Comparison of ENCODE assay signal across 30 cellular contexts in genomic region chr10:95404460-95404858, GRCh38.
DNase-seq lines count a peak whose midpoint lies in the region; ATAC-seq and TF ChIP-seq lines count a peak whose summit lies in the region.
"Had no signal": no experiment of that assay in that cellular context is flagged by ENCODE, and none has a peak within 500 bp of the region (broad histone marks: within the 10 kb centered on the region; RNA-seq: fewer than 3 reads in every experiment).

No MANE protein-coding gene starts in this region.

- POLR2A ChIA-PET in PC-3 (lab: Charles Lee; ENCODE audit: unreplicated experiment) = no interaction called here

- H3K27ac ChIP-seq in right atrium auricular region (peak overlapping the region; percentile 95 to 99), gastrocnemius medialis (peak overlapping the region; percentile 91 to 98 (median 97)), PC-3 (ENCODE audit: low read length) (no peak overlapping the region)
- H3K27ac ChIP-seq: foreskin keratinocyte, ovary, SJSA1, thyroid gland, VCaP had no signal

- no peaks in the 10 kb centered on the region for H4K20me1 ChIP-seq in PC-3 (ENCODE audit: low read length)

- H3K9ac ChIP-seq in PC-3 (ENCODE audit: low read length) = no peak overlapping the region

- ATAC-seq in Right ventricle myocardium inferior = peak; percentile 50
- no peak for ATAC-seq in gastrocnemius medialis
- ATAC-seq in PC-3 = no peak
- ATAC-seq: activated naive CD4-positive, alpha-beta T cell treated with anti-CD3 and anti-CD28 coated beads, Interleukin-2, amount 50 U/mL, for 72 hours; esophagus mucosa; foreskin keratinocyte; natural killer cell had no signal

- TF ChIP-seq CTCF in right atrium auricular region (IDR thresholded peaks at IDR 0.05) = no peak
- no peak for TF ChIP-seq CTCF in gastrocnemius medialis (IDR thresholded peaks at IDR 0.05 in 4 of 5, conservative IDR thresholded peaks at IDR 0.05 in 1 of 5)
- TF ChIP-seq CTCF in PC-3 (conservative IDR thresholded peaks at IDR 0.05; ENCODE audit: low read depth, low read length) = no peak

- H3K4me1 ChIP-seq in right atrium auricular region (peaks cover 0 to 69% of the 10 kb centered on the region in 2 donors), gastrocnemius medialis (peaks cover 51 to 54% of the 10 kb centered on the region in 2 donors), PC-3 (ENCODE audit: insufficient read depth, low read length) (peaks cover 41% of the 10 kb centered on the region)
- H3K4me1 ChIP-seq: SJSA1 had no signal

- H3K4me2 ChIP-seq in PC-3 (ENCODE audit: low read length) = no peak overlapping the region

- in situ Hi-C loops in gastrocnemius medialis (cut with MboI; ENCODE audit: low sequenced_read_pairs in 4 of 4) = no loop called here

- H3K27me3 ChIP-seq in right atrium auricular region (no peaks in the 10 kb centered on the region), gastrocnemius medialis (no peaks in the 10 kb centered on the region), PC-3 (ENCODE audit: low read length) (no peaks in the 10 kb centered on the region)
- H3K27me3 ChIP-seq: foreskin keratinocyte, ovary, SJSA1, thyroid gland had no signal

- no peak for TF ChIP-seq POLR2A in gastrocnemius medialis (IDR thresholded peaks at IDR 0.05)

- peaks cover 11% of the 10 kb centered on the region for H3F3A ChIP-seq in PC-3 (ENCODE audit: low read length, unreplicated experiment)

- no peaks in the 10 kb centered on the region for H3K9me3 ChIP-seq in right atrium auricular region
- no peaks in the 10 kb centered on the region for H3K9me3 ChIP-seq in gastrocnemius medialis
- no peaks in the 10 kb centered on the region for H3K9me3 ChIP-seq in PC-3 (ENCODE audit: low read length)
- H3K9me3 ChIP-seq: ovary, SJSA1, thyroid gland had no signal

- H3K4me3 ChIP-seq in right atrium auricular region = no peak overlapping the region
- H3K4me3 ChIP-seq in gastrocnemius medialis = no peak overlapping the region
- no peak overlapping the region for H3K4me3 ChIP-seq in PC-3 (ENCODE audit: low read length)
- H3K4me3 ChIP-seq: lung, ovary, SJSA1, thyroid gland had no signal

- no peak for DNase-seq in Right ventricle myocardium inferior (ENCODE audit: missing footprints)
- no peak for DNase-seq in cardiac septum (ENCODE audit: low spot score)
- DNase-seq in right atrium auricular region (ENCODE audit: low spot score) = no peak
- DNase-seq in gastrocnemius medialis = no peak
- DNase-seq in 8988T = no peak
- no peak for DNase-seq in SIG-M5 (lab: John Stamatoyannopoulos, UW)
- DNase-seq in PC-3 = no peak
- DNase-seq in activated CD8-positive, alpha-beta memory T cell treated with anti-CD3 and anti-CD28 coated beads for 24 hours = no peak
- DNase-seq: activated CD4-positive, alpha-beta T cell treated with anti-CD3 and anti-CD28 coated beads for 4 hours; activated effector memory CD4-positive, alpha-beta T cell treated with Interleukin-2 at 50 U/mL for 16 hours; aorta; DMS79; foreskin keratinocyte; HCEC 1CT; IMR-90; MV-4-11; natural killer cell; NCI-H2107; NCI-H446; ovary; retina; stimulated activated CD4-positive, alpha-beta T cell treated with anti-CD3 and anti-CD28 coated beads, Interleukin-1b, Interleukin-23, amount 100 ng/mL, for 48 hours; stimulated activated naive CD4-positive, alpha-beta T cell treated with Interleukin-2 at 50 U/mL for 16 hours; T1000; thyroid gland had no signal

- no peak overlapping the region for H2AFZ ChIP-seq in PC-3 (ENCODE audit: low read length)

- H3K9me2 ChIP-seq in PC-3 (replicated peaks; ENCODE audit: low read length) = no peaks in the 10 kb centered on the region

- H3K36me3 ChIP-seq in right atrium auricular region = peaks cover 88% of the 10 kb centered on the region
- H3K36me3 ChIP-seq in gastrocnemius medialis = peaks cover 0 to 42% of the 10 kb centered on the region in 2 donors
- no peaks in the 10 kb centered on the region for H3K36me3 ChIP-seq in PC-3 (ENCODE audit: low read depth, low read length)
- H3K36me3 ChIP-seq: ovary, SJSA1, thyroid gland had no signal

- CTCF ChIA-PET in PC-3 (lab: Charles Lee) = no interaction called here

- no peaks in the 10 kb centered on the region for H3K79me2 ChIP-seq in PC-3 (ENCODE audit: low read length)

- no TSS peak for BruUV-seq in PC-3 (replicated peaks; lab: Mats Ljungman, UMichigan)

- intact Hi-C loops in Right ventricle myocardium inferior (cut with DNase I) = no loop called here
- intact Hi-C loops in cardiac septum (cut with DNase I) = no loop called here
- intact Hi-C loops in gastrocnemius medialis (cut with DNase I; ENCODE audit: low total_unique reads) = no loop called here
- intact Hi-C loops in PC-3 (cut with micrococcal nuclease) = no loop called here
